Comparison of ENCODE assay signal across 1 cellular context in genomic region chr2:241686322-241686648, GRCh38.
TF ChIP-seq lines count a peak whose summit lies in the region.

No MANE protein-coding gene starts in this region.

TF ChIP-seq in endothelial cell of umbilical vein, 7 proteins besides CTCF, POLR2A, EP300 and RAD21:
- TF ChIP-seq GATA2 (IDR thresholded peaks at IDR 0.05; ENCODE audit: insufficient read depth, insufficient read length, low read depth, low read length), result no peak
- TF ChIP-seq FOS (IDR thresholded peaks at IDR 0.05; ENCODE audit: borderline replicate concordance, insufficient read depth, low read length), result no peak
- no peak for TF ChIP-seq POLR2AphosphoS5 (IDR thresholded peaks at IDR 0.05; ENCODE audit: insufficient read depth, low read depth, low read length)
- no peak for TF ChIP-seq MYC (IDR thresholded peaks at IDR 0.05; ENCODE audit: low read depth, low read length)
- TF ChIP-seq MAX (IDR thresholded peaks at IDR 0.05; ENCODE audit: insufficient read depth, insufficient read length), result no peak
- TF ChIP-seq JUN (IDR thresholded peaks at IDR 0.05; ENCODE audit: borderline replicate concordance, insufficient read depth, insufficient read length, low read depth), result no peak
